Comparison of ENCODE assay signal across 27 cellular contexts in genomic region chr5:2877520-2877919, GRCh38.
DNase-seq lines count a peak whose midpoint lies in the region; ATAC-seq and TF ChIP-seq lines count a peak whose summit lies in the region.
"Had no signal": no experiment of that assay in that cellular context is flagged by ENCODE, and none has a peak within 500 bp of the region (broad histone marks: within the 10 kb centered on the region; RNA-seq: fewer than 3 reads in every experiment).

No MANE protein-coding gene starts in this region.

- no peaks in the 10 kb centered on the region for H3K4me1 Mint-ChIP-seq in T-helper 17 cell
- H3K4me1 Mint-ChIP-seq: activated CD4-positive, alpha-beta memory T cell treated with anti-CD3 and anti-CD28 coated beads, Interleukin-2, amount 10 ng/mL, durations not matched to agents 7 days and 5 days; activated naive CD8-positive, alpha-beta T cell treated with anti-CD3 and anti-CD28 coated beads, Interleukin-2, amount 50 U/mL, for 24 hours; central memory CD8-positive, alpha-beta T cell; naive thymus-derived CD8-positive, alpha-beta T cell had no signal

- no peaks in the 10 kb centered on the region for H3K4me1 ChIP-seq in HAP-1
- H3K4me1 ChIP-seq: vagina had no signal

- H3K36me3 Mint-ChIP-seq in T-helper 17 cell (ENCODE audit: low read depth), result no peaks in the 10 kb centered on the region

- no peaks in the 10 kb centered on the region for H3K36me3 ChIP-seq in HAP-1 (replicated peaks)
- H3K36me3 ChIP-seq: vagina had no signal

- CTCF ChIA-PET in GM10248 (lab: Yijun Ruan, JAX), result no interaction called here

- H3K4me3 Mint-ChIP-seq in T-helper 17 cell, result no peak overlapping the region
- H3K4me3 Mint-ChIP-seq: activated CD4-positive, alpha-beta memory T cell treated with anti-CD3 and anti-CD28 coated beads, Interleukin-2, amount 10 ng/mL, durations not matched to agents 7 days and 5 days; activated naive CD8-positive, alpha-beta T cell treated with anti-CD3 and anti-CD28 coated beads, Interleukin-2, amount 50 U/mL, for 24 hours; CD4-positive, alpha-beta T cell; central memory CD8-positive, alpha-beta T cell; HFFc6; naive thymus-derived CD8-positive, alpha-beta T cell had no signal

- H3K9me3 ChIP-seq in T-helper 17 cell (ENCODE audit: control insufficient read depth, low read length, poor library complexity, severe bottlenecking) (no peaks in the 10 kb centered on the region), HAP-1 (peaks cover 8% of the 10 kb centered on the region; the same call in 1 of the 2 replicates)

- in situ Hi-C loops in HAP-1 (cut with MboI; ENCODE audit: low sequenced_read_pairs), result no loop called here

- H3K27ac ChIP-seq in caudate nucleus (ENCODE audit: low read depth, low read length), result peak overlapping the region; percentile 61
- H3K27ac ChIP-seq: vagina had no signal

- POLR2A ChIA-PET in GM10248 (lab: Yijun Ruan, JAX), result no interaction called here

- no peaks in the 10 kb centered on the region for H3K27me3 Mint-ChIP-seq in T-helper 17 cell
- H3K27me3 Mint-ChIP-seq: activated CD4-positive, alpha-beta memory T cell treated with anti-CD3 and anti-CD28 coated beads, Interleukin-2, amount 10 ng/mL, durations not matched to agents 7 days and 5 days; activated naive CD8-positive, alpha-beta T cell treated with anti-CD3 and anti-CD28 coated beads, Interleukin-2, amount 50 U/mL, for 24 hours; CD4-positive, alpha-beta T cell; central memory CD8-positive, alpha-beta T cell; naive thymus-derived CD8-positive, alpha-beta T cell had no signal

- no peak overlapping the region for H3K27ac Mint-ChIP-seq in T-helper 17 cell
- H3K27ac Mint-ChIP-seq: activated CD4-positive, alpha-beta memory T cell treated with anti-CD3 and anti-CD28 coated beads, Interleukin-2, amount 10 ng/mL, durations not matched to agents 7 days and 5 days; activated naive CD8-positive, alpha-beta T cell treated with anti-CD3 and anti-CD28 coated beads, Interleukin-2, amount 50 U/mL, for 24 hours; CD4-positive, alpha-beta T cell; HFFc6; naive thymus-derived CD8-positive, alpha-beta T cell had no signal

- H3K27me3 ChIP-seq in HAP-1 (ENCODE audit: low read depth), result no peaks in the 10 kb centered on the region
- H3K27me3 ChIP-seq: vagina had no signal

- no peak for ATAC-seq in T-helper 17 cell
- ATAC-seq in GM21526 (IDR thresholded peaks at IDR 0.05; ENCODE audit: low FRiP score, unreplicated experiment), result no peak
- ATAC-seq: activated naive CD8-positive, alpha-beta T cell treated with anti-CD3 and anti-CD28 coated beads, Interleukin-2, amount 50 U/mL, for 24 hours; naive thymus-derived CD8-positive, alpha-beta T cell had no signal

- DNase-seq in C1 segment of cervical spinal cord (lab: John Stamatoyannopoulos, UW) (peak in 9 of 14 donors; percentile 3 to 53 (median 37)), caudate nucleus (lab: John Stamatoyannopoulos, UW) (peak in 31 of 61 donors; percentile 7 to 74 (median 34)), globus pallidus (ENCODE audit: low spot score) (peak; percentile 62), nucleus accumbens (lab: John Stamatoyannopoulos, UW) (peak in 40 of 56 donors; percentile 10 to 82 (median 33)), T-helper 17 cell (no peak), HAP-1 (ENCODE audit: low spot score in 2 of 2) (no peak), GM10248 (ENCODE audit: extremely low spot score) (no peak)
- DNase-seq: activated CD4-positive, alpha-beta memory T cell treated with anti-CD3 and anti-CD28 coated beads, Interleukin-2, amount 10 ng/mL, durations not matched to agents 7 days and 5 days; activated CD4-positive, CD25-positive, alpha-beta regulatory T cell treated with anti-CD3 and anti-CD28 coated beads, Interleukin-2, amount 50 U/mL, for 72 hours; activated CD8-positive, alpha-beta memory T cell treated with anti-CD3 and anti-CD28 coated beads, Interleukin-2, amount 50 U/mL, for 4 hours; activated naive CD4-positive, alpha-beta T cell; activated naive CD8-positive, alpha-beta T cell treated with anti-CD3 and anti-CD28 coated beads, Interleukin-2, amount 50 U/mL, for 24 hours; CD4-positive, alpha-beta T cell; DMS 273 treated with DMSO at 0.1 percent for 48 hours; EL; HFFc6; IMR-90; naive thymus-derived CD8-positive, alpha-beta T cell; NCI-H146; NCI-H446; NCI-H82; SHP77 treated with DMSO at 0.1 percent for 48 hours; small intestine; stimulated activated naive CD4-positive, alpha-beta T cell had no signal

- TF ChIP-seq CTCF in GM10248 (IDR thresholded peaks at IDR 0.05; ENCODE audit: control extremely low read depth, extremely low read depth, low read depth, missing control alignments), result no peak

- no peak overlapping the region for H3K4me3 ChIP-seq in HAP-1
- H3K4me3 ChIP-seq: vagina had no signal

Comparison
In these comparisons a context has a peak if more than half of its experiments do, and no peak if none do; other contexts are left out.
1. DNase-seq: peak in C1 segment of cervical spinal cord (9 of 14), caudate nucleus (31 of 61), globus pallidus (single experiment) and nucleus accumbens (40 of 56); none in T-helper 17 cell (0 of 3), HAP-1 (0 of 2) and GM10248 (single experiment).